Comparison of ENCODE assay signal across 30 cellular contexts in genomic region chr5:7638456-7638855, GRCh38.
DNase-seq lines count a peak whose midpoint lies in the region; FAIRE-seq and TF ChIP-seq lines count a peak whose summit lies in the region.
"Had no signal": no experiment of that assay in that cellular context is flagged by ENCODE, and none has a peak within 500 bp of the region (broad histone marks: within the 10 kb centered on the region; RNA-seq: fewer than 3 reads in every experiment).

No MANE protein-coding gene starts in this region.

- DNase-seq in H4 (ENCODE audit: low spot score) (peak; percentile 39), astrocyte (ENCODE audit: low read depth) (peak; percentile 31), medulla oblongata (ENCODE audit: extremely low spot score) (peak; percentile 30), smooth muscle cell of the brain vasculature (ENCODE audit: low read depth, low spot score) (peak; percentile 69), HTR-8/SVneo (ENCODE audit: insufficient read length, low spot score) (no peak), brain microvascular endothelial cell (no peak), kidney (no peak)
- no peak for DNase-seq in stimulated activated CD4-positive, alpha-beta T cell treated with anti-CD3 and anti-CD28 coated beads, Interleukin-2, amount 100 ng/mL, for 24 hours
- DNase-seq: activated B cell treated with CpG ODN at 0.5 μM for 24 hours; activated CD4-positive, alpha-beta T cell treated with anti-CD3 and anti-CD28 coated beads, Interleukin-2, amount 50 U/mL, for 1 hour; activated gamma-delta T cell treated with Interleukin-2 at 50 U/mL for 16 hours; activated T-cell treated with anti-CD3 and anti-CD28 coated beads, Interleukin-2, amount 50 U/mL, for 4 hours; H7; left ventricle myocardium inferior; NCI-H1105 treated with DMSO at 0.1 percent for 48 hours; NCI-H1930; NCI-H2227 treated with DMSO at 0.1 percent for 48 hours; NCI-H526 treated with DMSO at 0.1 percent for 48 hours; ovary; right cardiac atrium; stimulated activated CD4-positive, alpha-beta T cell treated with anti-CD3 and anti-CD28 coated beads, Interleukin-4, amount 100 ng/mL, for 4 hours; uterus had no signal

- peaks cover 4% of the 10 kb centered on the region for H3K9me3 Mint-ChIP-seq in astrocyte (ENCODE audit: unreplicated experiment)

- H3K4me3 ChIP-seq in astrocyte (ENCODE audit: insufficient read depth, low read depth, low read length) = no peak overlapping the region
- H3K4me3 ChIP-seq in brain microvascular endothelial cell (ENCODE audit: low read depth, low read length) = no peak overlapping the region
- no peak overlapping the region for H3K4me3 ChIP-seq in kidney (ENCODE audit: low read length in 2 of 2)
- H3K4me3 ChIP-seq: cardiac muscle cell, gastroesophageal sphincter, left ventricle myocardium inferior, ovary, suprapubic skin, uterus had no signal

- H4K20me1 ChIP-seq in astrocyte (ENCODE audit: insufficient read depth, low read length) = no peaks in the 10 kb centered on the region

- H3K27ac ChIP-seq in astrocyte (ENCODE audit: low read depth, low read length) (peak overlapping the region; percentile 24), brain microvascular endothelial cell (no peak overlapping the region), kidney (ENCODE audit: low read depth in 2 of 2, low read length in 2 of 2) (no peak overlapping the region)
- H3K27ac ChIP-seq: cardiac muscle cell, gastroesophageal sphincter, left ventricle myocardium inferior, ovary, suprapubic skin, uterus had no signal

- TF ChIP-seq CTCF in astrocyte (IDR thresholded peaks at IDR 0.05; ENCODE audit: insufficient read depth, low read depth, low read length) = no peak
- TF ChIP-seq CTCF in brain microvascular endothelial cell (IDR thresholded peaks at IDR 0.05; ENCODE audit: low read depth, low read length, missing control alignments) = no peak
- no peak for TF ChIP-seq CTCF in kidney (IDR thresholded peaks at IDR 0.05; ENCODE audit: borderline replicate concordance, extremely low read depth, insufficient read depth)

- H3K4me1 Mint-ChIP-seq in astrocyte (ENCODE audit: low read depth, unreplicated experiment) = peaks cover 20% of the 10 kb centered on the region
- H3K4me1 Mint-ChIP-seq: activated B cell treated with CpG ODN at 0.5 μM for 24 hours; stimulated activated memory B cell treated with anti-CD40 and anti-IgM and Interleukin-4, amounts not matched to agents 10 μg/mL and 1 μg/mL and 100 μg/mL, for 72 hours had no signal

- H3K27me3 Mint-ChIP-seq in astrocyte (ENCODE audit: low read depth, unreplicated experiment) = no peaks in the 10 kb centered on the region
- H3K27me3 Mint-ChIP-seq: activated B cell treated with CpG ODN at 0.5 μM for 24 hours; dendritic cell treated with granulocyte-macrophage colony-stimulating factor and Interleukin-4, amounts not matched to agents 40 ng/mL and 50 ng/mL, for 4 days; natural killer cell treated with Interleukin-12 subunit alpha and Interleukin-12 subunit beta and Interleukin-15 and Interleukin-18, amount 100 ng/mL, for 72 hours; stimulated activated memory B cell treated with anti-CD40 and anti-IgM and Interleukin-4, amounts not matched to agents 10 μg/mL and 1 μg/mL and 100 μg/mL, for 72 hours had no signal

- peaks cover 4% of the 10 kb centered on the region for H3K4me1 ChIP-seq in astrocyte (ENCODE audit: insufficient read depth, low read length)
- no peaks in the 10 kb centered on the region for H3K4me1 ChIP-seq in kidney (ENCODE audit: control insufficient read depth in 1 of 2, insufficient read depth in 1 of 2, low read depth in 1 of 2, low read length in 2 of 2)
- H3K4me1 ChIP-seq: gastroesophageal sphincter, left ventricle myocardium inferior, suprapubic skin, uterus had no signal

- peak overlapping the region; percentile 11 for H3K4me2 ChIP-seq in astrocyte (ENCODE audit: low read length)

- H3K9ac ChIP-seq in astrocyte (ENCODE audit: low read length) (no peak overlapping the region), kidney (ENCODE audit: low read length in 2 of 2) (no peak overlapping the region)

- peak overlapping the region; percentile 58 for H2AFZ ChIP-seq in astrocyte (ENCODE audit: low read depth, low read length)

- H3K9me3 ChIP-seq in astrocyte (ENCODE audit: insufficient read depth, low read depth, low read length) (no peaks in the 10 kb centered on the region), kidney (ENCODE audit: control insufficient read depth in 1 of 2, low read length in 2 of 2) (no peaks in the 10 kb centered on the region)
- H3K9me3 ChIP-seq: ovary, suprapubic skin, uterus had no signal

- H3K36me3 ChIP-seq in astrocyte (ENCODE audit: insufficient read depth, low read length) (no peaks in the 10 kb centered on the region), brain microvascular endothelial cell (replicated peaks) (no peaks in the 10 kb centered on the region), kidney (ENCODE audit: control insufficient read depth in 1 of 2, insufficient read depth in 2 of 2, low read length in 2 of 2) (no peaks in the 10 kb centered on the region)
- H3K36me3 ChIP-seq: cardiac muscle cell, gastroesophageal sphincter, left ventricle myocardium inferior, ovary, suprapubic skin, uterus had no signal

- H3K27ac Mint-ChIP-seq in astrocyte (ENCODE audit: unreplicated experiment) = peak overlapping the region; percentile 44
- H3K27ac Mint-ChIP-seq: activated B cell treated with CpG ODN at 0.5 μM for 24 hours; dendritic cell treated with granulocyte-macrophage colony-stimulating factor and Interleukin-4, amounts not matched to agents 40 ng/mL and 50 ng/mL, for 4 days; natural killer cell treated with Interleukin-12 subunit alpha and Interleukin-12 subunit beta and Interleukin-15 and Interleukin-18, amount 100 ng/mL, for 72 hours; stimulated activated memory B cell treated with anti-CD40 and anti-IgM and Interleukin-4, amounts not matched to agents 10 μg/mL and 1 μg/mL and 100 μg/mL, for 72 hours had no signal

- intact Hi-C loops in kidney (cut with DNase I) = no loop called here

- in situ Hi-C loops in brain microvascular endothelial cell (cut with HindIII; ENCODE audit: low pct_ligation_motif_present, low sequenced_read_pairs) = no loop called here

- H3K4me3 Mint-ChIP-seq in astrocyte (ENCODE audit: unreplicated experiment) = no peak overlapping the region
- H3K4me3 Mint-ChIP-seq: activated B cell treated with CpG ODN at 0.5 μM for 24 hours; activated T-cell treated with anti-CD3 and anti-CD28 coated beads, Interleukin-2, amount 50 U/mL, for 4 hours; dendritic cell treated with granulocyte-macrophage colony-stimulating factor and Interleukin-4, amounts not matched to agents 40 ng/mL and 50 ng/mL, for 4 days; natural killer cell treated with Interleukin-12 subunit alpha and Interleukin-12 subunit beta and Interleukin-15 and Interleukin-18, amount 100 ng/mL, for 72 hours; stimulated activated memory B cell treated with anti-CD40 and anti-IgM and Interleukin-4, amounts not matched to agents 10 μg/mL and 1 μg/mL and 100 μg/mL, for 72 hours had no signal

- no peaks in the 10 kb centered on the region for H3K36me3 Mint-ChIP-seq in astrocyte (ENCODE audit: low read depth, unreplicated experiment)
- H3K36me3 Mint-ChIP-seq: natural killer cell treated with Interleukin-12 subunit alpha and Interleukin-12 subunit beta and Interleukin-15 and Interleukin-18, amount 100 ng/mL, for 72 hours; stimulated activated memory B cell treated with anti-CD40 and anti-IgM and Interleukin-4, amounts not matched to agents 10 μg/mL and 1 μg/mL and 100 μg/mL, for 72 hours had no signal

- FAIRE-seq in astrocyte (lab: Jason Lieb, UNC) (no peak), HTR-8/SVneo (lab: Jason Lieb, UNC) (no peak), kidney (lab: Jason Lieb, UNC) (no peak)
- FAIRE-seq: endometrium, GM12891 had no signal

- no peaks in the 10 kb centered on the region for H3K79me2 ChIP-seq in astrocyte (ENCODE audit: insufficient read depth, low read length)

- no peaks in the 10 kb centered on the region for H3K27me3 ChIP-seq in astrocyte (ENCODE audit: insufficient read depth, low read length)
- H3K27me3 ChIP-seq in brain microvascular endothelial cell (replicated peaks) = no peaks in the 10 kb centered on the region
- H3K27me3 ChIP-seq: cardiac muscle cell, gastroesophageal sphincter, ovary, suprapubic skin, uterus had no signal

Comparison
In these comparisons a context has a peak if more than half of its experiments do, and no peak if none do; other contexts are left out.
1. DNase-seq: peak in H4 (single experiment), astrocyte (single experiment), medulla oblongata (single experiment) and smooth muscle cell of the brain vasculature (single experiment); none in HTR-8/SVneo (single experiment), brain microvascular endothelial cell (single experiment), stimulated activated CD4-positive, alpha-beta T cell treated with anti-CD3 and anti-CD28 coated beads, Interleukin-2, amount 100 ng/mL, for 24 hours (0 of 2) and kidney (single experiment).